16 cellular contexts compared by ENCODE assay signal in the genomic region with DNA sequence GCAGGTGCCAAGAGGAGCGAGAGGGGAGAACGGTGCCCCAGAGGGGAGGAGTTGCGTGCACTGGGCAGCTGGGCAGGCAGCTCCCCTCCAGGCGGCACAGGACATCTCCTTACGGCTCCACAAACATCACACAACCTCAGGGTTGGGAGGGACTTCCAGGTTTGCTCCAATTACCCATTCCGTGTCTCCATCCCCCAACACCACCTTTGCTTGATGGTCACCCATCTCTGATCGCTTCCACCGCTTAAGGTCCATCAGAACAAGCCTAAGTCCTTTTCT. TPM values are rescaled to one million over a fixed set of nuclear protein-coding genes. Genes with fewer than 3 reads are reported as not detected.
"Had no signal": no experiment of that assay in that cellular context is flagged by ENCODE, and none has a peak within 500 bp of the region (broad histone marks: within the 10 kb centered on the region; RNA-seq: fewer than 3 reads in every experiment).

No MANE protein-coding gene starts in this region.

- H3K4me1 Mint-ChIP-seq: activated naive CD4-positive, alpha-beta T cell treated with anti-CD3 and anti-CD28 coated beads, Interleukin-2, amount 10 ng/mL, durations not matched to agents 7 days and 5 days had no signal

- H3K4me3 Mint-ChIP-seq: activated CD4-positive, alpha-beta memory T cell treated with anti-CD3 and anti-CD28 coated beads, Interleukin-2, amount 10 ng/mL, durations not matched to agents 7 days and 5 days; activated CD4-positive, alpha-beta T cell treated with anti-CD3 and anti-CD28 coated beads for 36 hours; activated naive CD4-positive, alpha-beta T cell treated with anti-CD3 and anti-CD28 coated beads, Interleukin-2, amount 10 ng/mL, durations not matched to agents 7 days and 5 days; activated naive CD8-positive, alpha-beta T cell treated with anti-CD3 and anti-CD28 coated beads for 36 hours; activated T-cell treated with anti-CD3 and anti-CD28 coated beads, Interleukin-2, amount 50 U/mL, for 72 hours had no signal

- H3K27me3 ChIP-seq: MG63 had no signal

- H3K4me3 ChIP-seq: MG63 had no signal

- H3K9me3 Mint-ChIP-seq: activated CD4-positive, alpha-beta memory T cell treated with anti-CD3 and anti-CD28 coated beads, Interleukin-2, amount 10 ng/mL, durations not matched to agents 7 days and 5 days; activated naive CD4-positive, alpha-beta T cell treated with anti-CD3 and anti-CD28 coated beads, Interleukin-2, amount 10 ng/mL, durations not matched to agents 7 days and 5 days; activated naive CD8-positive, alpha-beta T cell treated with anti-CD3 and anti-CD28 coated beads for 36 hours; activated T-cell treated with anti-CD3 and anti-CD28 coated beads, Interleukin-2, amount 50 U/mL, for 72 hours; activated T-helper 2 cell treated with anti-CD3 and anti-CD28 coated beads, Interferon-gamma antibody, Interleukin-2, Interleukin-4, amounts not matched to agents 10 μg/mL and 5 μg/mL and 100 μg/mL, durations not matched to agents 14 hours and 24 hours and 36 hours had no signal

- H3K27ac Mint-ChIP-seq: activated CD4-positive, alpha-beta memory T cell treated with anti-CD3 and anti-CD28 coated beads, Interleukin-2, amount 10 ng/mL, durations not matched to agents 7 days and 5 days; activated CD4-positive, alpha-beta T cell treated with anti-CD3 and anti-CD28 coated beads for 36 hours; activated naive CD4-positive, alpha-beta T cell treated with anti-CD3 and anti-CD28 coated beads, Interleukin-2, amount 10 ng/mL, durations not matched to agents 7 days and 5 days; activated naive CD8-positive, alpha-beta T cell treated with anti-CD3 and anti-CD28 coated beads for 36 hours; activated T-cell treated with anti-CD3 and anti-CD28 coated beads, Interleukin-2, amount 50 U/mL, for 72 hours; activated T-helper 2 cell treated with anti-CD3 and anti-CD28 coated beads, Interferon-gamma antibody, Interleukin-2, Interleukin-4, amounts not matched to agents 10 μg/mL and 5 μg/mL and 100 μg/mL, durations not matched to agents 14 hours and 24 hours and 36 hours had no signal

- H3K27ac ChIP-seq: WERI-Rb-1 had no signal

- H3K36me3 Mint-ChIP-seq: activated naive CD4-positive, alpha-beta T cell treated with anti-CD3 and anti-CD28 coated beads, Interleukin-2, amount 10 ng/mL, durations not matched to agents 7 days and 5 days; activated naive CD8-positive, alpha-beta T cell treated with anti-CD3 and anti-CD28 coated beads for 36 hours had no signal

- DNase-seq: activated CD4-positive, alpha-beta memory T cell treated with anti-CD3 and anti-CD28 coated beads, Interleukin-2, amount 10 ng/mL, durations not matched to agents 7 days and 5 days; activated CD4-positive, alpha-beta T cell treated with anti-CD3 and anti-CD28 coated beads for 36 hours; activated CD4-positive, alpha-beta T cell treated with anti-CD3 and anti-CD28 coated beads, Interleukin-2, amount 50 U/mL, for 1 hour; activated gamma-delta T cell treated with Interleukin-2 at 50 U/mL for 16 hours; activated naive CD4-positive, alpha-beta T cell treated with anti-CD3 and anti-CD28 coated beads, Interleukin-2, amount 10 ng/mL, durations not matched to agents 7 days and 5 days; activated naive CD8-positive, alpha-beta T cell treated with anti-CD3 and anti-CD28 coated beads for 36 hours; activated T-cell treated with anti-CD3 and anti-CD28 coated beads for 4 hours; MG63; NCI-H2107 had no signal

- H3K9me3 ChIP-seq: MG63 had no signal

- H3K36me3 ChIP-seq: MG63, WERI-Rb-1 had no signal

RNA-seq across cellular contexts. Expression of a gene that starts 14.5 kb away (rescaled TPM):
- total RNA-seq: activated CD4-positive, alpha-beta memory T cell treated with anti-CD3 and anti-CD28 coated beads, Interleukin-2, amount 10 ng/mL, durations not matched to agents 7 days and 5 days; activated CD4-positive, alpha-beta T cell treated with anti-CD3 and anti-CD28 coated beads for 36 hours; activated CD8-positive, alpha-beta memory T cell treated with anti-CD3 and anti-CD28 coated beads for 36 hours; activated naive CD8-positive, alpha-beta T cell treated with anti-CD3 and anti-CD28 coated beads for 36 hours; activated T-helper 2 cell treated with anti-CD3 and anti-CD28 coated beads, Interferon-gamma antibody, Interleukin-2, Interleukin-4, amounts not matched to agents 10 μg/mL and 5 μg/mL and 100 μg/mL, durations not matched to agents 14 hours and 24 hours and 36 hours; cardiac septum; NCI-H460; T-helper 2 cell treated with Interferon-gamma antibody and Interleukin-4, amounts not matched to agents 100 ng/mL and 5 ng/mL, for 36 hours had no signal
